In genomic region chr6:56540950-56541600, GRCh38 we compare ENCODE assay signal across 2 cellular contexts.
TF ChIP-seq lines count a peak whose summit lies in the region.

No MANE protein-coding gene starts in this region.

TF ChIP-seq in GM23338, 12 proteins besides CTCF, POLR2A, EP300 and RAD21 (continued from another document):
- TF ChIP-seq ZNF462 (CRISPR knock-in tag; IDR thresholded peaks at IDR 0.05) (no peak), ZNF331 (CRISPR knock-in tag; IDR thresholded peaks at IDR 0.05; ENCODE audit: low read depth) (no peak), STAT1 (IDR thresholded peaks at IDR 0.05; ENCODE audit: unreplicated experiment) (no peak), EZH2phosphoT487 (IDR thresholded peaks at IDR 0.05; ENCODE audit: unreplicated experiment) (no peak), JUNB (IDR thresholded peaks at IDR 0.05; ENCODE audit: unreplicated experiment) (no peak), REST (IDR thresholded peaks at IDR 0.05; ENCODE audit: unreplicated experiment) (no peak), EZH2 (IDR thresholded peaks at IDR 0.05; ENCODE audit: low read depth, unreplicated experiment) (no peak), CREB1 (CRISPR knock-in tag; IDR thresholded peaks at IDR 0.05; ENCODE audit: low read depth) (no peak)

TF ChIP-seq in WTC11, 78 proteins besides CTCF, POLR2A, EP300 and RAD21 (continued from another document):
- TF ChIP-seq ZSCAN18 (CRISPR knock-in tag; IDR thresholded peaks at IDR 0.05) (no peak), AFF4 (CRISPR knock-in tag; IDR thresholded peaks at IDR 0.05; ENCODE audit: borderline replicate concordance) (no peak), ZNF423 (CRISPR knock-in tag; IDR thresholded peaks at IDR 0.05) (no peak), ZNF281 (CRISPR knock-in tag; IDR thresholded peaks at IDR 0.05) (no peak), GTF2I (CRISPR knock-in tag; conservative IDR thresholded peaks at IDR 0.05) (no peak), E2F5 (CRISPR knock-in tag; IDR thresholded peaks at IDR 0.05) (no peak), ZNF219 (CRISPR knock-in tag; IDR thresholded peaks at IDR 0.05; ENCODE audit: borderline replicate concordance) (no peak), CREB1 (CRISPR knock-in tag; IDR thresholded peaks at IDR 0.05) (no peak), ESRRA (CRISPR knock-in tag; IDR thresholded peaks at IDR 0.05; ENCODE audit: borderline replicate concordance) (no peak)
